8 cellular contexts compared by ENCODE assay signal in genomic region chr10:29804025-29804852, GRCh38.
A peak's percentile ranks its signal among the peaks of the same experiment; 100 is the strongest.
DNase-seq lines count a peak whose midpoint lies in the region; ATAC-seq and TF ChIP-seq lines count a peak whose summit lies in the region.

No MANE protein-coding gene starts in this region.

- H3K4me3 ChIP-seq in fibroblast of the aortic adventitia (ENCODE audit: low read depth, low read length) (no peak overlapping the region), skeletal muscle cell (ENCODE audit: low read depth, low read length) (no peak overlapping the region)

- peak; percentile 19 for DNase-seq in NOMO-1 treated with DMSO at 0.1 percent for 48 hours (lab: John Stamatoyannopoulos, UW; ENCODE audit: unreplicated experiment)
- DNase-seq in NOMO-1 treated with dmso at 0.1 percent for 144 hours (lab: John Stamatoyannopoulos, UW; ENCODE audit: unreplicated experiment) = no peak
- peak; percentile 78 for DNase-seq in RKO (ENCODE audit: low spot score)
- peak; percentile 78 for DNase-seq in fibroblast of the aortic adventitia (ENCODE audit: low read depth)
- peak; percentile 93 for DNase-seq in skeletal muscle cell (ENCODE audit: low read depth)
- no peak for DNase-seq in activated CD8-positive, alpha-beta memory T cell treated with anti-CD3 and anti-CD28 coated beads, Interleukin-2, amount 50 U/mL, for 4 hours
- DNase-seq in midbrain (lab: John Stamatoyannopoulos, UW) = no peak

- ATAC-seq in HG02885 (IDR thresholded peaks at IDR 0.05; ENCODE audit: poor library complexity, unreplicated experiment) = no peak

- no peak for TF ChIP-seq CTCF in fibroblast of the aortic adventitia (IDR thresholded peaks at IDR 0.05; ENCODE audit: insufficient read depth, low read length)

Comparison
In these comparisons a context has a peak if more than half of its experiments do, and no peak if none do; other contexts are left out.
1. DNase-seq: peak in NOMO-1 treated with DMSO at 0.1 percent for 48 hours (single experiment), RKO (single experiment), fibroblast of the aortic adventitia (single experiment) and skeletal muscle cell (single experiment); none in NOMO-1 treated with dmso at 0.1 percent for 144 hours (single experiment), activated CD8-positive, alpha-beta memory T cell treated with anti-CD3 and anti-CD28 coated beads, Interleukin-2, amount 50 U/mL, for 4 hours (single experiment) and midbrain (single experiment).